ENCODE assay signal across 1 cellular context in genomic region chr4:6703786-6704185, GRCh38.
TF ChIP-seq lines count a peak whose summit lies in the region.

No MANE protein-coding gene starts in this region.

TF ChIP-seq in K562, 482 proteins besides CTCF, POLR2A, EP300 and RAD21 (continued from another document and continues in another):
- TF ChIP-seq CREB3 (tag; conservative IDR thresholded peaks at IDR 0.05; ENCODE audit: low read depth) (no peak), MYC (IDR thresholded peaks at IDR 0.05; ENCODE audit: low read depth, low read length) (peak; percentile 54; the same call in 1 of the 2 replicates), MYC (CRISPR knock-in tag; IDR thresholded peaks at IDR 0.05; ENCODE audit: borderline replicate concordance, low read depth) (no peak), BCOR (IDR thresholded peaks at IDR 0.05) (no peak), MGA (IDR thresholded peaks at IDR 0.05) (peak; percentile 51; the same call in 1 of the 2 replicates), NCOA2 (IDR thresholded peaks at IDR 0.05; ENCODE audit: partially characterized antibody in 2 of 2) (no peak), POLR3G (IDR thresholded peaks at IDR 0.05; ENCODE audit: extremely low read depth, insufficient read length, insufficient replicate concordance) (no peak), ZC3H11A (IDR thresholded peaks at IDR 0.05; ENCODE audit: low read depth, low read length) (no peak), ZMIZ1 (IDR thresholded peaks at IDR 0.05; ENCODE audit: low read depth in 2 of 2, low read length in 2 of 2) (no peak), DPF2 (IDR thresholded peaks at IDR 0.05) (peak; percentile 44; the same call in 1 of the 2 replicates), PRPF4 (IDR thresholded peaks at IDR 0.05; ENCODE audit: insufficient read depth, low read depth, low read length, poor library complexity, severe bottlenecking) (no peak), PCBP2 (IDR thresholded peaks at IDR 0.05; ENCODE audit: low read depth, low read length, poor library complexity, severe bottlenecking) (no peak), HDAC3 (IDR thresholded peaks at IDR 0.05; ENCODE audit: borderline replicate concordance, partially characterized antibody) (no peak), ZKSCAN8 (CRISPR knock-in tag; IDR thresholded peaks at IDR 0.05) (no peak), ZNF57 (CRISPR knock-in tag; IDR thresholded peaks at IDR 0.05) (no peak), HDAC2 (IDR thresholded peaks at IDR 0.05) (no peak)
- TF ChIP-seq, protein P1, sequence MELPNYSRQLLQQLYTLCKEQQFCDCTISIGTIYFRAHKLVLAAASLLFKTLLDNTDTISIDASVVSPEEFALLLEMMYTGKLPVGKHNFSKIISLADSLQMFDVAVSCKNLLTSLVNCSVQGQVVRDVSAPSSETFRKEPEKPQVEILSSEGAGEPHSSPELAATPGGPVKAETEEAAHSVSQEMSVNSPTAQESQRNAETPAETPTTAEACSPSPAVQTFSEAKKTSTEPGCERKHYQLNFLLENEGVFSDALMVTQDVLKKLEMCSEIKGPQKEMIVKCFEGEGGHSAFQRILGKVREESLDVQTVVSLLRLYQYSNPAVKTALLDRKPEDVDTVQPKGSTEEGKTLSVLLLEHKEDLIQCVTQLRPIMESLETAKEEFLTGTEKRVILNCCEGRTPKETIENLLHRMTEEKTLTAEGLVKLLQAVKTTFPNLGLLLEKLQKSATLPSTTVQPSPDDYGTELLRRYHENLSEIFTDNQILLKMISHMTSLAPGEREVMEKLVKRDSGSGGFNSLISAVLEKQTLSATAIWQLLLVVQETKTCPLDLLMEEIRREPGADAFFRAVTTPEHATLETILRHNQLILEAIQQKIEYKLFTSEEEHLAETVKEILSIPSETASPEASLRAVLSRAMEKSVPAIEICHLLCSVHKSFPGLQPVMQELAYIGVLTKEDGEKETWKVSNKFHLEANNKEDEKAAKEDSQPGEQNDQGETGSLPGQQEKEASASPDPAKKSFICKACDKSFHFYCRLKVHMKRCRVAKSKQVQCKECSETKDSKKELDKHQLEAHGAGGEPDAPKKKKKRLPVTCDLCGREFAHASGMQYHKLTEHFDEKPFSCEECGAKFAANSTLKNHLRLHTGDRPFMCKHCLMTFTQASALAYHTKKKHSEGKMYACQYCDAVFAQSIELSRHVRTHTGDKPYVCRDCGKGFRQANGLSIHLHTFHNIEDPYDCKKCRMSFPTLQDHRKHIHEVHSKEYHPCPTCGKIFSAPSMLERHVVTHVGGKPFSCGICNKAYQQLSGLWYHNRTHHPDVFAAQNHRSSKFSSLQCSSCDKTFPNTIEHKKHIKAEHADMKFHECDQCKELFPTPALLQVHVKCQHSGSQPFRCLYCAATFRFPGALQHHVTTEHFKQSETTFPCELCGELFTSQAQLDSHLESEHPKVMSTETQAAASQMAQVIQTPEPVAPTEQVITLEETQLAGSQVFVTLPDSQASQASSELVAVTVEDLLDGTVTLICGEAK (IDR thresholded peaks at IDR 0.05) = no peak
- TF ChIP-seq, protein P1 (CRISPR knock-in tag; IDR thresholded peaks at IDR 0.05) = no peak
- TF ChIP-seq, protein P2, sequence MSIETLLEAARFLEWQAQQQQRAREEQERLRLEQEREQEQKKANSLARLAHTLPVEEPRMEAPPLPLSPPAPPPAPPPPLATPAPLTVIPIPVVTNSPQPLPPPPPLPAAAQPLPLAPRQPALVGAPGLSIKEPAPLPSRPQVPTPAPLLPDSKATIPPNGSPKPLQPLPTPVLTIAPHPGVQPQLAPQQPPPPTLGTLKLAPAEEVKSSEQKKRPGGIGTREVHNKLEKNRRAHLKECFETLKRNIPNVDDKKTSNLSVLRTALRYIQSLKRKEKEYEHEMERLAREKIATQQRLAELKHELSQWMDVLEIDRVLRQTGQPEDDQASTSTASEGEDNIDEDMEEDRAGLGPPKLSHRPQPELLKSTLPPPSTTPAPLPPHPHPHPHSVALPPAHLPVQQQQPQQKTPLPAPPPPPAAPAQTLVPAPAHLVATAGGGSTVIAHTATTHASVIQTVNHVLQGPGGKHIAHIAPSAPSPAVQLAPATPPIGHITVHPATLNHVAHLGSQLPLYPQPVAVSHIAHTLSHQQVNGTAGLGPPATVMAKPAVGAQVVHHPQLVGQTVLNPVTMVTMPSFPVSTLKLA (conservative IDR thresholded peaks at IDR 0.05) = peak in 1 of 2 experiments; percentile 57; a peak in 1 of 4 replicates
